ENCODE assay signal across 9 cellular contexts in genomic region chr18:11994708-11995444, GRCh38. TPM values are rescaled to one million over a fixed set of nuclear protein-coding genes. Genes with fewer than 3 reads are reported as not detected.
A peak's percentile ranks its signal among the peaks of the same experiment; 100 is the strongest.
DNase-seq lines count a peak whose midpoint lies in the region; ATAC-seq, FAIRE-seq and TF ChIP-seq lines count a peak whose summit lies in the region.
"Had no signal": no experiment of that assay in that cellular context is flagged by ENCODE, and none has a peak within 500 bp of the region (broad histone marks: within the 10 kb centered on the region; RNA-seq: fewer than 3 reads in every experiment).

No MANE protein-coding gene starts in this region.

- no peak for FAIRE-seq in GM12891 (lab: Jason Lieb, UNC)

- peak overlapping the region; percentile 69 to 79 for H3K27ac ChIP-seq in mucosa of rectum (ENCODE audit: low read depth in 2 of 2, low read length in 2 of 2)

- peak overlapping the region; percentile 45 to 56 for H3K9ac ChIP-seq in mucosa of rectum (ENCODE audit: low read depth in 1 of 2, low read length in 2 of 2)

- H3K4me3 ChIP-seq in epithelial cell of proximal tubule (ENCODE audit: low read depth, low read length) (peak overlapping the region; percentile 30), mucosa of rectum (ENCODE audit: low read length in 2 of 2) (peak overlapping the region in 1 of 2 donors; percentile 26)

- H3K36me3 ChIP-seq in mucosa of rectum (ENCODE audit: control insufficient read depth in 2 of 2, insufficient read depth in 2 of 2, low read length in 2 of 2): no peaks in the 10 kb centered on the region

- no peaks in the 10 kb centered on the region for H3K9me3 ChIP-seq in mucosa of rectum (ENCODE audit: control insufficient read depth in 2 of 2, low read length in 2 of 2)

- no peak for TF ChIP-seq CTCF in epithelial cell of proximal tubule (conservative IDR thresholded peaks at IDR 0.05; ENCODE audit: low read depth, low read length)

- DNase-seq in AML-193 (lab: John Stamatoyannopoulos, UW) (peak; percentile 18 to 50), KBM-7 (peak; percentile 14), epithelial cell of proximal tubule (ENCODE audit: low read depth) (peak; percentile 89), mucosa of gallbladder (ENCODE audit: low spot score) (no peak), GM12891 (ENCODE audit: insufficient read length, low spot score) (no peak), amygdala (lab: John Stamatoyannopoulos, UW) (no peak)
- DNase-seq: NCI-H2171 had no signal

- H3K4me1 ChIP-seq in mucosa of rectum (ENCODE audit: control insufficient read depth in 2 of 2, insufficient read depth in 2 of 2, low read length in 2 of 2): peaks cover 27 to 49% of the 10 kb centered on the region in 2 donors

- H3K27me3 ChIP-seq in mucosa of rectum (ENCODE audit: control insufficient read depth in 2 of 2, insufficient read depth in 2 of 2, low read length in 2 of 2): no peaks in the 10 kb centered on the region

- ATAC-seq in HG03378 (IDR thresholded peaks at IDR 0.05; ENCODE audit: unreplicated experiment): no peak

- no peak for TF ChIP-seq POLR2A in GM12891 (IDR thresholded peaks at IDR 0.05; ENCODE audit: low read depth, low read length)

- in situ Hi-C loops in KBM-7 (cut with MboI; ENCODE audit: low pct_unique_long_range_greater_than_20kb, low sequenced_read_pairs): loop anchor here (10.0 kb wide), 1 partner anchor 60 kb away; no protein-coding TSS in a partner anchor

TF ChIP-seq in GM12891, 5 proteins besides CTCF, POLR2A, EP300 and RAD21:
- TF ChIP-seq POLR2AphosphoS5 (IDR thresholded peaks at IDR 0.05; ENCODE audit: low read depth, low read length) (no peak), POU2F2 (IDR thresholded peaks at IDR 0.05; ENCODE audit: low read depth, low read length) (no peak), TAF1 (IDR thresholded peaks at IDR 0.05; ENCODE audit: low read depth, low read length) (no peak), PAX5 (IDR thresholded peaks at IDR 0.05; ENCODE audit: insufficient read depth, low read length, severe bottlenecking) (no peak), SPI1 (IDR thresholded peaks at IDR 0.05; ENCODE audit: low read depth, low read length) (no peak)

RNA-seq across cellular contexts. Expression of gene IMPA2, which starts 13.6 kb away (rescaled TPM):
- total RNA-seq in epithelial cell of proximal tubule: 59.0 and 89.9 TPM in 2 replicates
- 64.2 TPM for total RNA-seq in mucosa of gallbladder
- polyA plus RNA-seq in GM12891 (2012; ENCODE audit: low read depth, missing spikeins): 5.9 TPM

Comparison
In these comparisons a context has a peak if more than half of its experiments do, and no peak if none do; other contexts are left out.
1. DNase-seq: peak in AML-193 (2 of 2), KBM-7 (single experiment) and epithelial cell of proximal tubule (single experiment); none in mucosa of gallbladder (single experiment), GM12891 (single experiment) and amygdala (0 of 56).